Comparison of ENCODE assay signal across 21 cellular contexts in genomic region chr2:73004466-73004865, GRCh38.
A peak's percentile ranks its signal among the peaks of the same experiment; 100 is the strongest.
DNase-seq lines count a peak whose midpoint lies in the region; ATAC-seq and TF ChIP-seq lines count a peak whose summit lies in the region.
"Had no signal": no experiment of that assay in that cellular context is flagged by ENCODE, and none has a peak within 500 bp of the region (broad histone marks: within the 10 kb centered on the region; RNA-seq: fewer than 3 reads in every experiment).

No MANE protein-coding gene starts in this region.

- peaks cover 4% of the 10 kb centered on the region for H3K27me3 Mint-ChIP-seq in T-helper 17 cell

- peaks cover 6% of the 10 kb centered on the region for H3K4me1 Mint-ChIP-seq in T-helper 17 cell
- H3K4me1 Mint-ChIP-seq: IgD-negative memory B cell had no signal

- DNase-seq in DND-41 (peak; percentile 1), RWPE2 (ENCODE audit: low spot score) (peak; percentile 34), dorsolateral prefrontal cortex (no peak), spleen (peak; percentile 30), T-helper 17 cell (no peak), GM10248 (ENCODE audit: extremely low spot score) (no peak)
- DNase-seq: ACHN; AML-193; COR-L47; Kasumi-1; MM.1S; NCI-H1105 treated with DMSO at 0.1 percent for 48 hours; NCI-H1694 treated with DMSO at 0.1 percent for 48 hours; NCI-H446; NCI-H69; NK-92 treated with Interleukin-12 subunit alpha and Interleukin-12 subunit beta, amount 100 ng/mL, for 24 hours had no signal

- H3K27ac Mint-ChIP-seq in T-helper 17 cell, result no peak overlapping the region
- H3K27ac Mint-ChIP-seq: IgD-negative memory B cell had no signal

- intact Hi-C loops in dorsolateral prefrontal cortex (cut with DNase I), result no loop called here
- intact Hi-C loops in spleen (cut with DNase I; ENCODE audit: low total_unique reads), result no loop called here

- H3K4me3 Mint-ChIP-seq in T-helper 17 cell, result no peak overlapping the region
- H3K4me3 Mint-ChIP-seq: CD14-positive monocyte, IgD-negative memory B cell had no signal

- no peak overlapping the region for H2AFZ ChIP-seq in DND-41 (ENCODE audit: low read depth, low read length)

- ATAC-seq in DND-41 (ENCODE audit: insufficient read depth, low read depth) (no peak), RWPE2 (ENCODE audit: low read depth) (no peak), T-helper 17 cell (no peak), GM21515 (IDR thresholded peaks at IDR 0.05; ENCODE audit: unreplicated experiment) (no peak)
- ATAC-seq: HCT116 had no signal

- 0 out of 2 replicates have a peak, but pooled peaks cover 3% of the 10 kb centered on the region for H3K36me3 ChIP-seq in DND-41 (ENCODE audit: insufficient read depth, low read length)
- H3K36me3 ChIP-seq in RWPE2 (ENCODE audit: low read depth), result no peaks in the 10 kb centered on the region
- H3K36me3 ChIP-seq in spleen, result peaks cover 0 to 62% (median 6%) of the 10 kb centered on the region in 6 donors

- WGBS in spleen, 5 donors, result 87 to 93% (median 88%) methylated on average over 12 of the region's 12 CpGs

- H3K4me2 ChIP-seq in DND-41 (ENCODE audit: insufficient read depth, low read length), result no peak overlapping the region

- no peaks in the 10 kb centered on the region for H3K27me3 ChIP-seq in DND-41 (ENCODE audit: insufficient read depth, low read length, poor library complexity)
- H3K27me3 ChIP-seq in RWPE2 (ENCODE audit: insufficient read depth, poor library complexity, severe bottlenecking), result no peaks in the 10 kb centered on the region
- H3K27me3 ChIP-seq in dorsolateral prefrontal cortex, result no peaks in the 10 kb centered on the region
- no peaks in the 10 kb centered on the region for H3K27me3 ChIP-seq in spleen (replicated peaks in 1 of 7)

- no peaks in the 10 kb centered on the region for H3K79me2 ChIP-seq in DND-41 (ENCODE audit: insufficient read depth, low read length)

- TF ChIP-seq CTCF in DND-41 (IDR thresholded peaks at IDR 0.05; ENCODE audit: borderline replicate concordance, extremely low read depth, low read length, poor library complexity, severe bottlenecking) (no peak), RWPE2 (IDR thresholded peaks at IDR 0.05; ENCODE audit: poor library complexity, severe bottlenecking) (no peak), dorsolateral prefrontal cortex (IDR thresholded peaks at IDR 0.05 in 54 of 56, conservative IDR thresholded peaks at IDR 0.05 in 2 of 56; ENCODE audit: low read depth in 1 of 56, partially characterized antibody in 56 of 56) (no peak), spleen (IDR thresholded peaks at IDR 0.05 in 8 of 11, conservative IDR thresholded peaks at IDR 0.05 in 3 of 11) (no peak), GM10248 (IDR thresholded peaks at IDR 0.05; ENCODE audit: control extremely low read depth, extremely low read depth, low read depth, missing control alignments) (no peak)

- no peak for TF ChIP-seq POLR2A in spleen (IDR thresholded peaks at IDR 0.05)

- H3K9ac ChIP-seq in DND-41 (ENCODE audit: low read depth, low read length), result no peak overlapping the region

- CTCF ChIA-PET in GM10248 (lab: Yijun Ruan, JAX), result interaction anchor here (1.1 to 3.1 kb wide), 4 partner anchors 8 to 172 kb away, joined by 3 to 12 read pairs (median 8); no protein-coding TSS in a partner anchor

- H3K9me3 ChIP-seq in DND-41 (ENCODE audit: insufficient read depth, low read length, severe bottlenecking) (no peaks in the 10 kb centered on the region), RWPE2 (ENCODE audit: severe bottlenecking) (no peaks in the 10 kb centered on the region), spleen (no peaks in the 10 kb centered on the region), T-helper 17 cell (ENCODE audit: control insufficient read depth, low read length, poor library complexity, severe bottlenecking) (no peaks in the 10 kb centered on the region)

- H3K4me3 ChIP-seq in DND-41 (ENCODE audit: low read depth in 1 of 2, low read length in 2 of 2), result no peak overlapping the region
- no peak overlapping the region for H3K4me3 ChIP-seq in RWPE2 (ENCODE audit: severe bottlenecking)
- peak overlapping the region in 1 of 59 donors; percentile 2 for H3K4me3 ChIP-seq in dorsolateral prefrontal cortex
- H3K4me3 ChIP-seq in spleen, result no peak overlapping the region

- no peak overlapping the region for H3K27ac ChIP-seq in DND-41 (ENCODE audit: low read length)
- H3K27ac ChIP-seq in RWPE2 (ENCODE audit: poor library complexity, severe bottlenecking), result no peak overlapping the region
- peak overlapping the region in 53 of 59 donors; percentile 2 to 92 (median 74) for H3K27ac ChIP-seq in dorsolateral prefrontal cortex
- H3K27ac ChIP-seq in spleen, result no peak overlapping the region
- H3K27ac ChIP-seq: HL-60 had no signal

- peaks cover 1% of the 10 kb centered on the region; the same call in 1 of the 2 replicates for H4K20me1 ChIP-seq in DND-41 (ENCODE audit: insufficient read depth, low read length)

- POLR2A ChIA-PET in GM10248 (lab: Yijun Ruan, JAX), result no interaction called here

- H3K4me1 ChIP-seq in DND-41 (ENCODE audit: insufficient read depth, low read length), result no peaks in the 10 kb centered on the region
- H3K4me1 ChIP-seq in RWPE2 (ENCODE audit: insufficient read depth, poor library complexity, severe bottlenecking), result no peaks in the 10 kb centered on the region
- H3K4me1 ChIP-seq in spleen, result no peaks in the 10 kb centered on the region

- H3K36me3 Mint-ChIP-seq in T-helper 17 cell (ENCODE audit: low read depth), result peaks cover 7% of the 10 kb centered on the region

Comparison
In these comparisons a context has a peak if more than half of its experiments do, and no peak if none do; other contexts are left out.
1. DNase-seq: peak in DND-41 (single experiment), RWPE2 (single experiment) and spleen (single experiment); none in dorsolateral prefrontal cortex (0 of 10), T-helper 17 cell (0 of 3) and GM10248 (single experiment).
2. H3K27ac ChIP-seq: peak in dorsolateral prefrontal cortex (53 of 59); none in DND-41 (single experiment), RWPE2 (single experiment) and spleen (0 of 8).